In genomic region chr16:22358000-22358399, GRCh38 we compare ENCODE assay signal across 1 cellular context.
TF ChIP-seq lines count a peak whose summit lies in the region.

No MANE protein-coding gene starts in this region.

TF ChIP-seq in GM23338, 12 proteins besides CTCF, POLR2A, EP300 and RAD21 (continued from another document):
- TF ChIP-seq ZNF462 (CRISPR knock-in tag; IDR thresholded peaks at IDR 0.05) (no peak), NANOG (IDR thresholded peaks at IDR 0.05; ENCODE audit: borderline replicate concordance) (no peak)
